15 cellular contexts compared by ENCODE assay signal in genomic region chr22:35663371-35663770, GRCh38. TPM values are rescaled to one million over a fixed set of nuclear protein-coding genes. Genes with fewer than 3 reads are reported as not detected.
DNase-seq lines count a peak whose midpoint lies in the region; ATAC-seq and TF ChIP-seq lines count a peak whose summit lies in the region.
"Had no signal": no experiment of that assay in that cellular context is flagged by ENCODE, and none has a peak within 500 bp of the region (broad histone marks: within the 10 kb centered on the region; RNA-seq: fewer than 3 reads in every experiment).

No MANE protein-coding gene starts in this region.

- no peak for ATAC-seq in T-helper 17 cell
- ATAC-seq in esophagus mucosa, result no peak
- ATAC-seq: HCT116 had no signal

- peaks cover 5% of the 10 kb centered on the region for H3K4me1 ChIP-seq in fibroblast of lung (ENCODE audit: control insufficient read depth, extremely low read depth, insufficient read depth, low read length)
- H3K4me1 ChIP-seq: neural progenitor cell had no signal

- no peaks in the 10 kb centered on the region for H3K27me3 Mint-ChIP-seq in T-helper 1 cell treated with Interleukin-12 subunit alpha and Interleukin-12 subunit beta and Interleukin-4 antibody, amounts not matched to agents 30 μg/mL and 1 μg/mL, for 36 hours (ENCODE audit: low read depth)
- H3K27me3 Mint-ChIP-seq in T-helper 17 cell, result no peaks in the 10 kb centered on the region

- TF ChIP-seq CTCF in fibroblast of lung (conservative IDR thresholded peaks at IDR 0.05 in 1 of 2, IDR thresholded peaks at IDR 0.05 in 1 of 2; ENCODE audit: low read depth in 1 of 2, low read length in 2 of 2), result no peak

- H3K9me3 Mint-ChIP-seq in T-helper 1 cell treated with Interleukin-12 subunit alpha and Interleukin-12 subunit beta and Interleukin-4 antibody, amounts not matched to agents 30 μg/mL and 1 μg/mL, for 36 hours, result peaks cover 33% of the 10 kb centered on the region

- no peaks in the 10 kb centered on the region for H3K79me2 ChIP-seq in fibroblast of lung (ENCODE audit: control insufficient read depth, insufficient read depth, low read length)

- no peak overlapping the region for H3K9ac ChIP-seq in fibroblast of lung (ENCODE audit: insufficient read depth, low read length)
- H3K9ac ChIP-seq: neural progenitor cell had no signal

- H3K27ac ChIP-seq in fibroblast of lung (ENCODE audit: insufficient read depth, low read length) (peak overlapping the region; percentile 22), skin epidermis (peak overlapping the region in 16 of 21 experiments; percentile 2 to 78 (median 32))
- H3K27ac ChIP-seq: neural progenitor cell had no signal

- H3K36me3 ChIP-seq in fibroblast of lung (ENCODE audit: control insufficient read depth, insufficient read depth, low read length), result peaks cover 8% of the 10 kb centered on the region
- H3K36me3 ChIP-seq: neural progenitor cell had no signal

- DNase-seq in T-helper 1 cell, result no peak
- DNase-seq in T-helper 17 cell, result no peak
- peak in 1 of 2 donors; percentile 49 for DNase-seq in fibroblast of lung (ENCODE audit: low read depth in 2 of 2)
- no peak for DNase-seq in HuH-7 (ENCODE audit: low spot score)
- no peak for DNase-seq in Ammon's horn (ENCODE audit: low spot score)
- DNase-seq: 8988T; activated CD4-positive, alpha-beta T cell treated with anti-CD3 and anti-CD28 coated beads for 1 hour; head of caudate nucleus; NCI-H2029 treated with DMSO at 0.1 percent for 48 hours had no signal

- no peaks in the 10 kb centered on the region for H4K20me1 ChIP-seq in fibroblast of lung (ENCODE audit: control insufficient read depth, extremely low read depth, insufficient read depth, low read length)

- peak overlapping the region; percentile 45 for H3K4me2 ChIP-seq in fibroblast of lung (ENCODE audit: extremely low read depth, insufficient read depth, low read length)
- H3K4me2 ChIP-seq: neural progenitor cell had no signal

- H3K4me3 ChIP-seq in fibroblast of lung (replicated peaks in 1 of 4; ENCODE audit: control extremely low read depth in 1 of 4, insufficient read depth in 1 of 4, low read depth in 3 of 4, low read length in 4 of 4) (peak overlapping the region in 3 of 4 experiments; percentile 12 to 38 (median 22)), skin epidermis (no peak overlapping the region)
- H3K4me3 ChIP-seq: neural progenitor cell had no signal

- peaks cover 80% of the 10 kb centered on the region for H3K36me3 Mint-ChIP-seq in T-helper 1 cell treated with Interleukin-12 subunit alpha and Interleukin-12 subunit beta and Interleukin-4 antibody, amounts not matched to agents 30 μg/mL and 1 μg/mL, for 36 hours (ENCODE audit: low read depth)
- peaks cover 14% of the 10 kb centered on the region for H3K36me3 Mint-ChIP-seq in T-helper 17 cell (ENCODE audit: low read depth)
- H3K36me3 Mint-ChIP-seq: neural progenitor cell had no signal

- H3K9me3 ChIP-seq in T-helper 17 cell (ENCODE audit: control insufficient read depth, low read length, poor library complexity, severe bottlenecking) (no peaks in the 10 kb centered on the region), fibroblast of lung (ENCODE audit: control insufficient read depth, insufficient read depth, low read depth, low read length) (no peaks in the 10 kb centered on the region)

- peak overlapping the region; percentile 41 for H3K27ac Mint-ChIP-seq in T-helper 1 cell treated with Interleukin-12 subunit alpha and Interleukin-12 subunit beta and Interleukin-4 antibody, amounts not matched to agents 30 μg/mL and 1 μg/mL, for 36 hours
- peak overlapping the region; percentile 98 for H3K27ac Mint-ChIP-seq in T-helper 17 cell
- H3K27ac Mint-ChIP-seq: neural progenitor cell had no signal

- H3K4me1 Mint-ChIP-seq in T-helper 1 cell treated with Interleukin-12 subunit alpha and Interleukin-12 subunit beta and Interleukin-4 antibody, amounts not matched to agents 30 μg/mL and 1 μg/mL, for 36 hours (ENCODE audit: low read depth), result peaks cover 41% of the 10 kb centered on the region
- H3K4me1 Mint-ChIP-seq in T-helper 17 cell, result peaks cover 35% of the 10 kb centered on the region
- H3K4me1 Mint-ChIP-seq: neural progenitor cell had no signal

- no peak overlapping the region for H3K4me3 Mint-ChIP-seq in T-helper 1 cell treated with Interleukin-12 subunit alpha and Interleukin-12 subunit beta and Interleukin-4 antibody, amounts not matched to agents 30 μg/mL and 1 μg/mL, for 36 hours
- H3K4me3 Mint-ChIP-seq in T-helper 17 cell, result peak overlapping the region; percentile 41
- H3K4me3 Mint-ChIP-seq: neural progenitor cell had no signal

- no peaks in the 10 kb centered on the region for H3K27me3 ChIP-seq in fibroblast of lung (ENCODE audit: control insufficient read depth, insufficient read depth, low read length)
- H3K27me3 ChIP-seq: neural progenitor cell had no signal

- H2AFZ ChIP-seq in fibroblast of lung (ENCODE audit: low read length), result no peak overlapping the region
- H2AFZ ChIP-seq: neural progenitor cell had no signal

RNA-seq across cellular contexts. Expression of gene APOL6, which starts 15.1 kb away (rescaled TPM):
- total RNA-seq in T-helper 17 cell (10 to 100 TPM; 42.7 to 44.8 TPM), fibroblast of lung (50.3 and 58.3 TPM in 2 replicates), esophagus mucosa (8.1 TPM)
- 11.8 and 18.7 TPM in 2 replicates for polyA plus RNA-seq in fibroblast of lung
- 10.8 and 20.4 TPM in 2 replicates for polyA plus RNA-seq in fibroblast of lung (2012)
- polyA minus RNA-seq in fibroblast of lung (ENCODE audit: low replicate concordance), result 18.8 and 19.3 TPM in 2 replicates

RNA-seq across cellular contexts. Expression of gene MB, which starts 46.2 kb away (rescaled TPM):
- not detected for total RNA-seq in T-helper 17 cell
- not detected in 2 replicates for total RNA-seq in fibroblast of lung
- not detected in 2 replicates for polyA plus RNA-seq in fibroblast of lung
- polyA plus RNA-seq in fibroblast of lung (2012), result not detected in 2 replicates
- polyA minus RNA-seq in fibroblast of lung (ENCODE audit: low replicate concordance), result not detected in 2 replicates
- total RNA-seq in esophagus mucosa, result 7.7 TPM
- total RNA-seq: bronchial epithelial cell had no signal

RNA-seq across cellular contexts. Expression of gene APOL5, which starts 54.3 kb away (rescaled TPM):
- total RNA-seq in T-helper 17 cell, result not detected
- not detected in 2 replicates for total RNA-seq in fibroblast of lung
- polyA plus RNA-seq in fibroblast of lung, result 0.06 TPM in 1 of 2 replicates, not detected in the other
- not detected in 2 replicates for polyA plus RNA-seq in fibroblast of lung (2012)
- polyA minus RNA-seq in fibroblast of lung (ENCODE audit: low replicate concordance), result not detected in 2 replicates
- total RNA-seq in esophagus mucosa, result not detected
- total RNA-seq: bronchial epithelial cell had no signal

Comparison
In these comparisons a context has a peak if more than half of its experiments do, and no peak if none do; other contexts are left out.
1. H3K4me3 ChIP-seq: peak in fibroblast of lung (3 of 4); none in skin epidermis (0 of 7).